Comparison of ENCODE assay signal across 14 cellular contexts in genomic region chr1:237012789-237013383, GRCh38. TPM values are rescaled to one million over a fixed set of nuclear protein-coding genes. Genes with fewer than 3 reads are reported as not detected.
A peak's percentile ranks its signal among the peaks of the same experiment; 100 is the strongest.
DNase-seq lines count a peak whose midpoint lies in the region; ATAC-seq, FAIRE-seq and TF ChIP-seq lines count a peak whose summit lies in the region.
"Had no signal": no experiment of that assay in that cellular context is flagged by ENCODE, and none has a peak within 500 bp of the region (broad histone marks: within the 10 kb centered on the region; RNA-seq: fewer than 3 reads in every experiment).

No MANE protein-coding gene starts in this region.

- no peaks in the 10 kb centered on the region for H3K27me3 ChIP-seq in lung (ENCODE audit: control insufficient read depth, insufficient read depth)
- H3K27me3 ChIP-seq: breast epithelium had no signal

- ATAC-seq in lung (ENCODE audit: insufficient read depth, low FRiP score): peak; percentile 45

- H3K4me3 Mint-ChIP-seq in activated T-helper 2 cell treated with anti-CD3 and anti-CD28 coated beads, Interferon-gamma antibody, Interleukin-2, Interleukin-4, amounts not matched to agents 10 μg/mL and 5 μg/mL and 100 μg/mL, durations not matched to agents 14 hours and 24 hours and 36 hours (ENCODE audit: low read depth): no peak overlapping the region

- TF ChIP-seq POLR2A in GM12892 (IDR thresholded peaks at IDR 0.05; ENCODE audit: low read depth, low read length): no peak

- no peak for FAIRE-seq in GM12892 (lab: Jason Lieb, UNC)

- no peaks in the 10 kb centered on the region for H3K4me1 Mint-ChIP-seq in activated T-helper 2 cell treated with anti-CD3 and anti-CD28 coated beads, Interferon-gamma antibody, Interleukin-2, Interleukin-4, amounts not matched to agents 10 μg/mL and 5 μg/mL and 100 μg/mL, durations not matched to agents 14 hours and 24 hours and 36 hours (ENCODE audit: low read depth)

- H3K4me3 ChIP-seq in lung: no peak overlapping the region
- H3K4me3 ChIP-seq: breast epithelium had no signal

- peaks cover 0 to 4% of the 10 kb centered on the region in 2 donors for H3K4me1 ChIP-seq in lung (ENCODE audit: control insufficient read depth in 2 of 2, insufficient read depth in 2 of 2, low read length in 2 of 2)
- H3K4me1 ChIP-seq: breast epithelium had no signal

- H3K36me3 Mint-ChIP-seq in activated T-helper 2 cell treated with anti-CD3 and anti-CD28 coated beads, Interferon-gamma antibody, Interleukin-2, Interleukin-4, amounts not matched to agents 10 μg/mL and 5 μg/mL and 100 μg/mL, durations not matched to agents 14 hours and 24 hours and 36 hours (ENCODE audit: low read depth): no peaks in the 10 kb centered on the region

- intact Hi-C loops in activated T-helper 2 cell treated with anti-CD3 and anti-CD28 coated beads, Interferon-gamma antibody, Interleukin-2, Interleukin-4, amounts not matched to agents 10 μg/mL and 5 μg/mL and 100 μg/mL, durations not matched to agents 14 hours and 24 hours and 36 hours (cut with micrococcal nuclease): no loop called here

- TF ChIP-seq CTCF in lung (IDR thresholded peaks at IDR 0.05; ENCODE audit: control extremely low read depth, extremely low read depth): no peak

- no peaks in the 10 kb centered on the region for H3K9me3 Mint-ChIP-seq in activated T-helper 2 cell treated with anti-CD3 and anti-CD28 coated beads, Interferon-gamma antibody, Interleukin-2, Interleukin-4, amounts not matched to agents 10 μg/mL and 5 μg/mL and 100 μg/mL, durations not matched to agents 14 hours and 24 hours and 36 hours

- H3K27ac Mint-ChIP-seq in activated T-helper 2 cell treated with anti-CD3 and anti-CD28 coated beads, Interferon-gamma antibody, Interleukin-2, Interleukin-4, amounts not matched to agents 10 μg/mL and 5 μg/mL and 100 μg/mL, durations not matched to agents 14 hours and 24 hours and 36 hours: no peak overlapping the region

- WGBS in lung, 2 donors: 39 to 59% methylated on average over 15 of the region's 15 CpGs

- peak overlapping the region in 1 of 2 donors; percentile 94 for H3K27ac ChIP-seq in lung (ENCODE audit: low read depth in 1 of 2, low read length in 1 of 2)
- H3K27ac ChIP-seq: breast epithelium, C4-2B had no signal

- no peaks in the 10 kb centered on the region for H3K9me3 ChIP-seq in lung (ENCODE audit: control insufficient read depth in 2 of 2, insufficient read depth in 1 of 2, low read length in 1 of 2)
- H3K9me3 ChIP-seq: breast epithelium had no signal

- peak; percentile 63 for DNase-seq in COLO829 (ENCODE audit: low spot score)
- DNase-seq in NCI-H1092 treated with DMSO at 0.1 percent for 48 hours (lab: John Stamatoyannopoulos, UW): peak; percentile 78
- peak; percentile 95 for DNase-seq in cerebellar cortex (ENCODE audit: low spot score)
- peak; percentile 66 for DNase-seq in lung (ENCODE audit: low spot score)
- no peak for DNase-seq in activated CD8-positive, alpha-beta memory T cell treated with anti-CD3 and anti-CD28 coated beads, Interleukin-2, amount 50 U/mL, for 4 hours
- DNase-seq in GF-D8 (lab: John Stamatoyannopoulos, UW): no peak
- no peak for DNase-seq in activated T-helper 2 cell treated with anti-CD3 and anti-CD28 coated beads, Interferon-gamma antibody, Interleukin-2, Interleukin-4, amounts not matched to agents 10 μg/mL and 5 μg/mL and 100 μg/mL, durations not matched to agents 14 hours and 24 hours and 36 hours (ENCODE audit: low spot score)
- no peak for DNase-seq in GM12892 (ENCODE audit: insufficient read length)
- DNase-seq: activated CD4-positive, alpha-beta T cell treated with anti-CD3 and anti-CD28 coated beads for 1 hour; NCI-H2107 had no signal

- H3K36me3 ChIP-seq in lung (ENCODE audit: control insufficient read depth in 2 of 2, insufficient read depth in 2 of 2, low read length in 2 of 2): no peaks in the 10 kb centered on the region
- H3K36me3 ChIP-seq: breast epithelium had no signal

- peaks cover under 1% of the 10 kb centered on the region for H3K27me3 Mint-ChIP-seq in activated T-helper 2 cell treated with anti-CD3 and anti-CD28 coated beads, Interferon-gamma antibody, Interleukin-2, Interleukin-4, amounts not matched to agents 10 μg/mL and 5 μg/mL and 100 μg/mL, durations not matched to agents 14 hours and 24 hours and 36 hours (ENCODE audit: low read depth)

RNA-seq across cellular contexts. Expression of gene MT1HL1, which starts 8.6 kb away (rescaled TPM):
- total RNA-seq in lung: not detected
- not detected for polyA plus RNA-seq in lung
- not detected in 2 replicates for total RNA-seq in activated T-helper 2 cell treated with anti-CD3 and anti-CD28 coated beads, Interferon-gamma antibody, Interleukin-2, Interleukin-4, amounts not matched to agents 10 μg/mL and 5 μg/mL and 100 μg/mL, durations not matched to agents 14 hours and 24 hours and 36 hours
- not detected for polyA plus RNA-seq in GM12892 (2012; ENCODE audit: missing spikeins)
- total RNA-seq: breast epithelium, skeletal muscle tissue, subcutaneous adipose tissue had no signal

RNA-seq across cellular contexts. Expression of gene RYR2, which starts 29.1 kb away (rescaled TPM):
- 10 to 100 TPM in 1 of 2 donors, 1 to 10 TPM in 1; 2.9 to 11.6 TPM for total RNA-seq in lung
- 1 to 10 TPM in 1 of 2 donors, under 1 TPM in 1; 0.43 to 1.1 TPM for polyA plus RNA-seq in lung
- total RNA-seq in activated T-helper 2 cell treated with anti-CD3 and anti-CD28 coated beads, Interferon-gamma antibody, Interleukin-2, Interleukin-4, amounts not matched to agents 10 μg/mL and 5 μg/mL and 100 μg/mL, durations not matched to agents 14 hours and 24 hours and 36 hours: 8.7 and 8.8 TPM in 2 replicates
- not detected for polyA plus RNA-seq in GM12892 (2012; ENCODE audit: missing spikeins)

Comparison
In these comparisons a context has a peak if more than half of its experiments do, and no peak if none do; other contexts are left out.
1. DNase-seq: peak in COLO829 (single experiment), NCI-H1092 treated with DMSO at 0.1 percent for 48 hours (single experiment), cerebellar cortex (single experiment) and lung (single experiment); none in activated CD8-positive, alpha-beta memory T cell treated with anti-CD3 and anti-CD28 coated beads, Interleukin-2, amount 50 U/mL, for 4 hours (single experiment), GF-D8 (single experiment), activated T-helper 2 cell treated with anti-CD3 and anti-CD28 coated beads, Interferon-gamma antibody, Interleukin-2, Interleukin-4, amounts not matched to agents 10 μg/mL and 5 μg/mL and 100 μg/mL, durations not matched to agents 14 hours and 24 hours and 36 hours (single experiment) and GM12892 (single experiment).